ENCODE assay signal across 10 cellular contexts in the genomic region with DNA sequence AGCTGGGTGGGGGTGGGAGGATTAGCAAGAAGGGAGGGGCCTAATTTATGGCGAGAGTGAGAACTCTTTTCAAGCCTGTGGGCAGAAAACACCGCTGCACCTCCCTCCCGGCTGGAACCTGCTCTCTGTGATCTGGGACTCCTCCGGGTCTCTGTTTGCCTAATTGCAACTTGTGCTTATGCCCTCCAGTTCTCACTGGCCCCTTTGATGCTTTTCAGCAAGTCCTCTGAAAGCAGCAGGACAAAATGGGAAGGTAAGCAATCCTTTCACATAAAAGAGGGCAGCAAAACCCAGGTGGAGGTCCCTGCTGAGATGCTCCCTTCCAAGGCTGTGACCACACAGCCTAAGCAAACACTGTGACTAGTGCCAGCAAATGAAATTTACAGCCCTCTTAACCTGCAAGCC.
A peak's percentile ranks its signal among the peaks of the same experiment; 100 is the strongest.
DNase-seq lines count a peak whose midpoint lies in the region; ATAC-seq and TF ChIP-seq lines count a peak whose summit lies in the region.
"Had no signal": no experiment of that assay in that cellular context is flagged by ENCODE, and none has a peak within 500 bp of the region (broad histone marks: within the 10 kb centered on the region; RNA-seq: fewer than 3 reads in every experiment).

No MANE protein-coding gene starts in this region.

- no peak for TF ChIP-seq POLR2A in ovary (IDR thresholded peaks at IDR 0.05)

- H3K36me3 ChIP-seq in SK-N-MC (ENCODE audit: insufficient read depth, low read length) (no peaks in the 10 kb centered on the region), colonic mucosa (no peaks in the 10 kb centered on the region), ovary (no peaks in the 10 kb centered on the region)

- peak overlapping the region; percentile 30; the same call in 1 of the 2 replicates for H3K4me3 ChIP-seq in SK-N-MC
- no peak overlapping the region for H3K4me3 ChIP-seq in colonic mucosa
- no peak overlapping the region for H3K4me3 ChIP-seq in ovary

- H3K27me3 ChIP-seq in colonic mucosa (no peaks in the 10 kb centered on the region), ovary (no peaks in the 10 kb centered on the region)

- no peak overlapping the region for H3K27ac ChIP-seq in SK-N-MC
- no peak overlapping the region for H3K27ac ChIP-seq in colonic mucosa
- no peak overlapping the region for H3K27ac ChIP-seq in ovary

- peaks cover 15% of the 10 kb centered on the region for H3K4me1 Mint-ChIP-seq in nephron

- H3K9ac ChIP-seq in SK-N-MC (ENCODE audit: insufficient read length) (no peak overlapping the region), colonic mucosa (ENCODE audit: low read depth in 2 of 2, low read length in 2 of 2) (no peak overlapping the region)

- peak; percentile 99 for DNase-seq in NCI-H146 (lab: John Stamatoyannopoulos, UW)
- no peak for DNase-seq in SK-N-MC (ENCODE audit: low read depth, low spot score)
- no peak for DNase-seq in stimulated activated CD4-positive, alpha-beta T cell treated with anti-CD3 and anti-CD28 coated beads, Interleukin-2, amount 100 ng/mL, for 24 hours
- no peak for DNase-seq in colonic mucosa
- no peak for DNase-seq in GM19238 (ENCODE audit: insufficient read length, low spot score)
- DNase-seq in ovary = no peak
- DNase-seq: left cardiac atrium had no signal

- H3K27me3 Mint-ChIP-seq in nephron (ENCODE audit: low read depth) = peaks cover 7% of the 10 kb centered on the region
- H3K27me3 Mint-ChIP-seq: activated naive CD8-positive, alpha-beta T cell had no signal

- no peaks in the 10 kb centered on the region for H3K9me3 Mint-ChIP-seq in nephron

- WGBS in ovary, 3 donors = 14 to 22% (median 18%) methylated on average over 4 of the region's 4 CpGs

- no peak for TF ChIP-seq CTCF in nephron (IDR thresholded peaks at IDR 0.05; ENCODE audit: unreplicated experiment in 3 of 3)
- TF ChIP-seq CTCF in colonic mucosa (IDR thresholded peaks at IDR 0.05) = no peak
- TF ChIP-seq CTCF in ovary (IDR thresholded peaks at IDR 0.05) = no peak

- no peak for TF ChIP-seq EP300 in ovary (IDR thresholded peaks at IDR 0.05)

- H3K27ac Mint-ChIP-seq in nephron = peak overlapping the region in 2 of 3 experiments; percentile 40 to 55
- H3K27ac Mint-ChIP-seq: activated naive CD8-positive, alpha-beta T cell had no signal

- no peak overlapping the region for H3K4me3 Mint-ChIP-seq in nephron
- H3K4me3 Mint-ChIP-seq: activated naive CD8-positive, alpha-beta T cell had no signal

- H3K9me3 ChIP-seq in SK-N-MC (ENCODE audit: low read depth, low read length) (no peaks in the 10 kb centered on the region), colonic mucosa (no peaks in the 10 kb centered on the region), ovary (no peaks in the 10 kb centered on the region)

- ATAC-seq in GM19035 (IDR thresholded peaks at IDR 0.05; ENCODE audit: unreplicated experiment) = peak; percentile 67
- ATAC-seq: left cardiac atrium had no signal

- no peaks in the 10 kb centered on the region for H3K36me3 Mint-ChIP-seq in nephron (ENCODE audit: low read depth)
- H3K36me3 Mint-ChIP-seq: activated naive CD8-positive, alpha-beta T cell had no signal

- no peaks in the 10 kb centered on the region for H3K4me1 ChIP-seq in colonic mucosa
- no peaks in the 10 kb centered on the region for H3K4me1 ChIP-seq in ovary (ENCODE audit: insufficient read depth)

- intact Hi-C loops in colonic mucosa (cut with DNase I) = no loop called here
- intact Hi-C loops in ovary (cut with DNase I) = no loop called here
